8 cellular contexts compared by ENCODE assay signal in the genomic region with DNA sequence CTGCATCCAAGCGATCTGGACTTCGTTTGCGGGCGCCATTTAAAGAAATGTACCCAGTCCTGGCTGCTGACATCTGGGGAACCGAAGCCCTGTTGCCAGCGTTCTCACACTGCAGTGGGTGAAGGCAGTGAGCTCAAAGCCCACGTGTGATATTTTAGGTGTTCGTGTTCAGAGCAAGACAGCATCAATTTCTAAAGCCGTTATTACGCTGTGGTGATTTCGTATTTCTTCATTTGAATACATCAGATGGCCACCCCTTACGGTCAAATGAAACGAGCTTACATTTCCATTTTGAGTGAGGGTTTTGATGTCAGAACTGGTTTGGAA. TPM values are rescaled to one million over a fixed set of nuclear protein-coding genes. Genes with fewer than 3 reads are reported as not detected.
DNase-seq lines count a peak whose midpoint lies in the region; ATAC-seq and TF ChIP-seq lines count a peak whose summit lies in the region.

No MANE protein-coding gene starts in this region.

- intact Hi-C loops in gastrocnemius medialis (cut with DNase I; ENCODE audit: low total_unique reads), result loop anchor here (10.0 kb wide), 2 partner anchors 298 to 342 kb away; a partner anchor contains a TSS

- H3K27ac ChIP-seq in SJSA1 (peak overlapping the region; percentile 77), gastrocnemius medialis (peak overlapping the region in 2 of 4 donors; percentile 36 to 50)

- TF ChIP-seq CTCF in fibroblast of pulmonary artery (IDR thresholded peaks at IDR 0.05; ENCODE audit: low read length, missing control alignments) (no peak), gastrocnemius medialis (IDR thresholded peaks at IDR 0.05 in 4 of 5, conservative IDR thresholded peaks at IDR 0.05 in 1 of 5) (no peak)

- H3K9me3 ChIP-seq in SJSA1 (replicated peaks) (no peaks in the 10 kb centered on the region), gastrocnemius medialis (no peaks in the 10 kb centered on the region)

- no peak overlapping the region for H3K27ac Mint-ChIP-seq in activated CD8-positive, alpha-beta memory T cell treated with anti-CD3 and anti-CD28 coated beads, Interleukin-2, amount 10 ng/mL, durations not matched to agents 7 days and 5 days

- in situ Hi-C loops in gastrocnemius medialis (cut with MboI; ENCODE audit: low sequenced_read_pairs in 4 of 4), result no loop called here

- no peak for DNase-seq in activated CD8-positive, alpha-beta memory T cell treated with anti-CD3 and anti-CD28 coated beads, Interleukin-2, amount 10 ng/mL, durations not matched to agents 7 days and 5 days
- no peak for DNase-seq in activated CD8-positive, alpha-beta memory T cell treated with anti-CD3 and anti-CD28 coated beads, Interleukin-2, amount 50 U/mL, for 4 hours
- DNase-seq in SJSA1 (ENCODE audit: low read depth in 1 of 2, low spot score in 2 of 2) (no peak), fibroblast of pulmonary artery (ENCODE audit: low read depth) (peak; percentile 30), gastrocnemius medialis (no peak), hepatic stellate cell (ENCODE audit: low spot score) (no peak), SW 1271 (lab: John Stamatoyannopoulos, UW) (no peak)

- CTCF ChIA-PET in activated CD8-positive, alpha-beta memory T cell treated with anti-CD3 and anti-CD28 coated beads, Interleukin-2, amount 10 ng/mL, durations not matched to agents 7 days and 5 days (lab: Charles Lee), result interaction anchor here (1.6 to 2.0 kb wide), 2 partner anchors 10 to 396 kb away, joined by 5 to 10 read pairs; no protein-coding TSS in a partner anchor

- ATAC-seq in activated CD8-positive, alpha-beta memory T cell treated with anti-CD3 and anti-CD28 coated beads, Interleukin-2, amount 10 ng/mL, durations not matched to agents 7 days and 5 days, result peak; percentile 26
- ATAC-seq in gastrocnemius medialis (no peak), HG03196 (IDR thresholded peaks at IDR 0.05; ENCODE audit: unreplicated experiment) (no peak)

- H3K36me3 ChIP-seq in SJSA1 (peaks cover 4% of the 10 kb centered on the region), gastrocnemius medialis (no peaks in the 10 kb centered on the region)

- H3K4me3 ChIP-seq in SJSA1, result peak overlapping the region; percentile 74
- peak overlapping the region; percentile 69 for H3K4me3 ChIP-seq in fibroblast of pulmonary artery (replicated peaks; ENCODE audit: low read depth, low read length)
- H3K4me3 ChIP-seq in gastrocnemius medialis, result peak overlapping the region; percentile 71 to 92 (median 84)

- no peaks in the 10 kb centered on the region for H3K9me3 Mint-ChIP-seq in activated CD8-positive, alpha-beta memory T cell treated with anti-CD3 and anti-CD28 coated beads, Interleukin-2, amount 10 ng/mL, durations not matched to agents 7 days and 5 days (ENCODE audit: low read depth)

- H3K4me1 ChIP-seq in SJSA1 (replicated peaks) (peaks cover 23% of the 10 kb centered on the region), gastrocnemius medialis (peaks cover 7 to 8% of the 10 kb centered on the region in 2 donors)

- peak overlapping the region; percentile 60 for H3K4me3 Mint-ChIP-seq in activated CD8-positive, alpha-beta memory T cell treated with anti-CD3 and anti-CD28 coated beads, Interleukin-2, amount 10 ng/mL, durations not matched to agents 7 days and 5 days

- peaks cover 9% of the 10 kb centered on the region for H3K4me1 Mint-ChIP-seq in activated CD8-positive, alpha-beta memory T cell treated with anti-CD3 and anti-CD28 coated beads, Interleukin-2, amount 10 ng/mL, durations not matched to agents 7 days and 5 days

- H3K27me3 Mint-ChIP-seq in activated CD8-positive, alpha-beta memory T cell treated with anti-CD3 and anti-CD28 coated beads, Interleukin-2, amount 10 ng/mL, durations not matched to agents 7 days and 5 days, result peaks cover 23% of the 10 kb centered on the region

- H3K27me3 ChIP-seq in SJSA1 (replicated peaks) (no peaks in the 10 kb centered on the region), gastrocnemius medialis (no peaks in the 10 kb centered on the region)

- no peaks in the 10 kb centered on the region for H3K36me3 Mint-ChIP-seq in activated CD8-positive, alpha-beta memory T cell treated with anti-CD3 and anti-CD28 coated beads, Interleukin-2, amount 10 ng/mL, durations not matched to agents 7 days and 5 days

- no peak for TF ChIP-seq POLR2A in gastrocnemius medialis (IDR thresholded peaks at IDR 0.05)

RNA-seq across cellular contexts. Expression of a gene that starts 0.4 kb away (rescaled TPM):
- not detected for total RNA-seq in activated CD8-positive, alpha-beta memory T cell treated with anti-CD3 and anti-CD28 coated beads, Interleukin-2, amount 10 ng/mL, durations not matched to agents 7 days and 5 days
- 0.41 and 2.8 TPM in 2 replicates for total RNA-seq in SJSA1 (2014; rRNA removed; shearing (Covaris generic))
- total RNA-seq in gastrocnemius medialis, result under 1 TPM in 1 of 4 donors, not detected in 3; 0.38 TPM

RNA-seq across cellular contexts. Expression of a gene that starts 42.2 kb away (rescaled TPM):
- 10 to 100 TPM; 42.3 to 67.5 TPM for total RNA-seq in activated CD8-positive, alpha-beta memory T cell treated with anti-CD3 and anti-CD28 coated beads, Interleukin-2, amount 10 ng/mL, durations not matched to agents 7 days and 5 days
- 9.1 and 14.5 TPM in 2 replicates for total RNA-seq in SJSA1 (2014; rRNA removed; shearing (Covaris generic))
- total RNA-seq in gastrocnemius medialis, result 100 to 1,000 TPM; 142 to 265 (median 197) TPM

RNA-seq across cellular contexts. Expression of a gene that starts 43.4 kb away (rescaled TPM):
- total RNA-seq in activated CD8-positive, alpha-beta memory T cell treated with anti-CD3 and anti-CD28 coated beads, Interleukin-2, amount 10 ng/mL, durations not matched to agents 7 days and 5 days, result not detected
- 0.08 TPM in 1 of 2 replicates, not detected in the other for total RNA-seq in SJSA1 (2014; rRNA removed; shearing (Covaris generic))
- total RNA-seq in gastrocnemius medialis, result 1 to 10 TPM; 1.4 to 4.6 (median 1.7) TPM
